11 cellular contexts compared by ENCODE assay signal in the genomic region with DNA sequence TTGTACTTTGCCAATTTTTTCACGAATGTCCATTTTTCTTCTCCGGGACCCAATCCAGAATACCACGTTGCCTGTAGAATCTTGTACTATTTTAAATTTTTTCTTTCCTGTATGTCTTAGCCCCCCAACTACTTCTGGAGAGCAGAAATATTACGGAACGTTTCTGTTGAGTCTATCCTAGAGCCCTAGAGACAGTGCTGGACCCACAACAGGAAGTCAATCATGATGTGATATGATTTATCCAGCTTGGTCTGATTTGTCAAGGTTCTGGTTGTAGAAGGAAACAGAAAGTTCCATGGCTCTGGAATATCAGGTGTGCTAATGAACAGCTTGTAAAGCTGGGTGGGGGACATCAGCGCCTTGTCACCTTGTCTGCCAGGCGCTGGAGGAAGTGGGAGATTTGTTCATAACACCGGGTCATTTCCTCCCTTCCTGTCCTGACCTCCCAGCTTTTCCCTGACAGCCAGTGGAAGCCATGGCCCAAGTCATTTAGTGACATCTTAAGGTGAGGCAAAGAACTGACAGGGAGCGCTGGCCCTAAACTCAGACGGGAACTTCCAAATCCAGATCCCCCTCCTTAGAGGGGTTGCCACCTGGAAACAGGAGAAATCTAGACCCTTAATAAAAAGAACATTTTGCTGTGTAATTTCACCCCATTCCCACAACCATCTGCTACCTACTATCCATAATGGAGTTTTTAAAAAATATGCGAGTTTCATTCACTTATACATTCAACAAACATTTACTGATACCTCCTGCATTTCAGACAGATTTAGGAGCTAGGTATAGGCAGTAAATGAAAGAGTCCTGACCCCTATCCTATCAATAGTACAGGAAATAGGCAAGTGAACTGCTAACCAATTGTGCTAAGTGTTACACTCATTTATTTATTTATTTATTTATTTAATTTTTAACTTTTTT.
DNase-seq lines count a peak whose midpoint lies in the region; TF ChIP-seq lines count a peak whose summit lies in the region.
"Had no signal": no experiment of that assay in that cellular context is flagged by ENCODE, and none has a peak within 500 bp of the region (broad histone marks: within the 10 kb centered on the region; RNA-seq: fewer than 3 reads in every experiment).

No MANE protein-coding gene starts in this region.

- CTCF ChIA-PET in A673 (lab: Charles Lee) = no interaction called here
- CTCF ChIA-PET in HEK293T (lab: Yijun Ruan, JAX) = interaction anchor here (0.6 to 1.0 kb wide), 3 partner anchors 14 to 376 kb away, joined by 3 to 4 read pairs (median 4); no protein-coding TSS in a partner anchor

- H3K9me3 ChIP-seq in A673 (ENCODE audit: low read depth, low read length, poor library complexity, severe bottlenecking) = peaks cover 10% of the 10 kb centered on the region
- H3K9me3 ChIP-seq: neutrophil had no signal

- peaks cover 8% of the 10 kb centered on the region for H3K4me1 ChIP-seq in A673 (ENCODE audit: insufficient read depth, low read length, poor library complexity, severe bottlenecking)

- intact Hi-C loops in A673 (cut with micrococcal nuclease; ENCODE audit: unreplicated experiment) = no loop called here

- POLR2A ChIA-PET in A673 (lab: Charles Lee; ENCODE audit: low non-redundant PET) = no interaction called here
- POLR2A ChIA-PET in HEK293T (lab: Yijun Ruan, JAX) = no interaction called here

- H3K4me3 ChIP-seq in A673 (ENCODE audit: low read depth, low read length, poor library complexity, severe bottlenecking) = no peak overlapping the region
- H3K4me3 ChIP-seq in WI38 (ENCODE audit: low read depth, low read length) = no peak overlapping the region

- H3K36me3 ChIP-seq in A673 (ENCODE audit: insufficient read depth, low read length, poor library complexity, severe bottlenecking) = no peaks in the 10 kb centered on the region
- H3K36me3 ChIP-seq: neutrophil had no signal

- no peaks in the 10 kb centered on the region for H3K27me3 ChIP-seq in A673 (replicated peaks; ENCODE audit: insufficient read depth, low read depth, low read length, poor library complexity)
- H3K27me3 ChIP-seq: neutrophil had no signal

- TF ChIP-seq CTCF in A673 (conservative IDR thresholded peaks at IDR 0.05; ENCODE audit: low read depth, low read length) = peak; percentile 55
- peak; percentile 50 for TF ChIP-seq CTCF in WI38 (IDR thresholded peaks at IDR 0.05; ENCODE audit: low read depth, low read length)

- no TSS peak for BruUV-seq in A673 (replicated peaks; lab: Mats Ljungman, UMichigan)

- H3K27ac ChIP-seq in A673 (ENCODE audit: low read depth, low read length, poor library complexity, severe bottlenecking) = no peak overlapping the region
- H3K27ac ChIP-seq: neutrophil had no signal

- DNase-seq in A673 (ENCODE audit: low spot score) = peak; percentile 56
- peak; percentile 24 for DNase-seq in HEK293T (ENCODE audit: extremely low spot score)
- DNase-seq in islet precursor cell = peak; percentile 81
- no peak for DNase-seq in activated naive CD4-positive, alpha-beta T cell (lab: John Stamatoyannopoulos, UW)
- no peak for DNase-seq in activated gamma-delta T cell (lab: John Stamatoyannopoulos, UW)
- no peak for DNase-seq in hippocampal formation (lab: John Stamatoyannopoulos, UW)
- DNase-seq in NCI-H1105 (lab: John Stamatoyannopoulos, UW) = no peak
- DNase-seq: DMS53, NCI-H1105 treated with DMSO at 0.1 percent for 48 hours had no signal

TF ChIP-seq in HEK293T, 16 proteins besides CTCF, POLR2A, EP300 and RAD21:
- TF ChIP-seq HDGF (IDR thresholded peaks at IDR 0.05; ENCODE audit: borderline replicate concordance) = no peak
- no peak for TF ChIP-seq BHLHE40 (IDR thresholded peaks at IDR 0.05; ENCODE audit: borderline replicate concordance)
- TF ChIP-seq SP1 (IDR thresholded peaks at IDR 0.05) = no peak
- no peak for TF ChIP-seq CTBP1 (IDR thresholded peaks at IDR 0.05; ENCODE audit: borderline replicate concordance)
- TF ChIP-seq TARDBP (IDR thresholded peaks at IDR 0.05) = no peak
- TF ChIP-seq ZNF384 (IDR thresholded peaks at IDR 0.05) = no peak
- TF ChIP-seq, protein P1, sequence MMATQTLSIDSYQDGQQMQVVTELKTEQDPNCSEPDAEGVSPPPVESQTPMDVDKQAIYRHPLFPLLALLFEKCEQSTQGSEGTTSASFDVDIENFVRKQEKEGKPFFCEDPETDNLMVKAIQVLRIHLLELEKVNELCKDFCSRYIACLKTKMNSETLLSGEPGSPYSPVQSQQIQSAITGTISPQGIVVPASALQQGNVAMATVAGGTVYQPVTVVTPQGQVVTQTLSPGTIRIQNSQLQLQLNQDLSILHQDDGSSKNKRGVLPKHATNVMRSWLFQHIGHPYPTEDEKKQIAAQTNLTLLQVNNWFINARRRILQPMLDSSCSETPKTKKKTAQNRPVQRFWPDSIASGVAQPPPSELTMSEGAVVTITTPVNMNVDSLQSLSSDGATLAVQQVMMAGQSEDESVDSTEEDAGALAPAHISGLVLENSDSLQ (IDR thresholded peaks at IDR 0.05) = no peak
- TF ChIP-seq NFRKB (IDR thresholded peaks at IDR 0.05) = no peak
- no peak for TF ChIP-seq LEF1 (IDR thresholded peaks at IDR 0.05; ENCODE audit: borderline replicate concordance)
- no peak for TF ChIP-seq FOXA1 (IDR thresholded peaks at IDR 0.05)

Comparison
In these comparisons a context has a peak if more than half of its experiments do, and no peak if none do; other contexts are left out.
1. DNase-seq: peak in A673 (single experiment), HEK293T (single experiment) and islet precursor cell (single experiment); none in activated naive CD4-positive, alpha-beta T cell (0 of 4), activated gamma-delta T cell (single experiment), hippocampal formation (0 of 2) and NCI-H1105 (single experiment).